In genomic region chr10:132110091-132110490, GRCh38 we compare ENCODE assay signal across 22 cellular contexts. TPM values are rescaled to one million over a fixed set of nuclear protein-coding genes. Genes with fewer than 3 reads are reported as not detected.
DNase-seq lines count a peak whose midpoint lies in the region; TF ChIP-seq lines count a peak whose summit lies in the region.
"Had no signal": no experiment of that assay in that cellular context is flagged by ENCODE, and none has a peak within 500 bp of the region (broad histone marks: within the 10 kb centered on the region; RNA-seq: fewer than 3 reads in every experiment).

No MANE protein-coding gene starts in this region.

- H2AK5ac ChIP-seq in H9 (ENCODE audit: insufficient read length, low read length), result no peak overlapping the region

- H3K9ac ChIP-seq in H9 (ENCODE audit: extremely low read depth, insufficient read length, low read length), result no peak overlapping the region

- no peak overlapping the region for H3K23ac ChIP-seq in H9 (ENCODE audit: insufficient read length, low read depth, low read length)

- no peak overlapping the region for H2BK5ac ChIP-seq in H9 (ENCODE audit: insufficient read length, low read length)

- no peak overlapping the region for H2AFZ ChIP-seq in H9 (ENCODE audit: low read length)

- H2BK15ac ChIP-seq in H9 (ENCODE audit: low read depth, low read length), result no peak overlapping the region

- H3K4me2 ChIP-seq in H9 (ENCODE audit: insufficient read depth, insufficient read length, low read length), result no peak overlapping the region

- no peaks in the 10 kb centered on the region for H3K79me1 ChIP-seq in H9 (ENCODE audit: insufficient read depth, low read depth, low read length, poor library complexity, severe bottlenecking)

- H4K8ac ChIP-seq in H9 (replicated peaks; ENCODE audit: insufficient read length, low read depth, low read length), result no peak overlapping the region

- no peak overlapping the region for H2BK12ac ChIP-seq in H9 (ENCODE audit: insufficient read length, low read depth, low read length)

- H3K27me3 Mint-ChIP-seq in H9 (ENCODE audit: low read depth), result no peaks in the 10 kb centered on the region
- H3K27me3 Mint-ChIP-seq: activated naive CD8-positive, alpha-beta T cell had no signal

- H3K18ac ChIP-seq in H9 (ENCODE audit: insufficient read length, low read depth, low read length), result no peak overlapping the region

- no peak overlapping the region for H3K27ac Mint-ChIP-seq in H9
- H3K27ac Mint-ChIP-seq: activated naive CD8-positive, alpha-beta T cell; naive thymus-derived CD8-positive, alpha-beta T cell; stimulated activated effector memory CD8-positive, alpha-beta T cell treated with anti-CD3 and anti-CD28 coated beads, Interleukin-12 subunit alpha, Interleukin-12 subunit beta, amount 100 ng/mL, for 72 hours had no signal

- intact Hi-C loops in dorsolateral prefrontal cortex (cut with DNase I) (no loop called here), posterior vena cava (cut with DNase I) (no loop called here)

- no peaks in the 10 kb centered on the region for H3K4me1 ChIP-seq in H9 (ENCODE audit: insufficient read depth, low read length)
- H3K4me1 ChIP-seq: transverse colon had no signal

- H3K27me3 ChIP-seq in H9 (ENCODE audit: insufficient read depth, low read length) (no peaks in the 10 kb centered on the region), dorsolateral prefrontal cortex (no peaks in the 10 kb centered on the region)
- H3K27me3 ChIP-seq: esophagus muscularis mucosa, transverse colon had no signal

- no CpG with 5 or more reads among the region's 12 CpGs for WGBS in H9 (ENCODE audit: extremely low coverage, insufficient read length, low lambda C conversion rate)

- no peak overlapping the region for H3K56ac ChIP-seq in H9 (ENCODE audit: insufficient read length, low read depth, low read length)

- no peak overlapping the region for H2BK20ac ChIP-seq in H9 (ENCODE audit: low read depth, low read length, poor library complexity, severe bottlenecking)

- no peaks in the 10 kb centered on the region for H3K23me2 ChIP-seq in H9 (ENCODE audit: insufficient read length, low read depth, low read length, poor library complexity, severe bottlenecking)

- no peaks in the 10 kb centered on the region for H3K79me2 ChIP-seq in H9 (ENCODE audit: insufficient read depth, low read length)

- no peak overlapping the region for H2BK120ac ChIP-seq in H9 (ENCODE audit: low read depth, low read length, poor library complexity, severe bottlenecking)

- H3K14ac ChIP-seq in H9 (ENCODE audit: insufficient read depth, low read length), result no peak overlapping the region

- H3K9me3 Mint-ChIP-seq in H9, result no peaks in the 10 kb centered on the region
- H3K9me3 Mint-ChIP-seq: naive thymus-derived CD8-positive, alpha-beta T cell; stimulated activated effector memory CD8-positive, alpha-beta T cell treated with anti-CD3 and anti-CD28 coated beads, Interleukin-12 subunit alpha, Interleukin-12 subunit beta, amount 100 ng/mL, for 72 hours had no signal

- no peaks in the 10 kb centered on the region for H3K9me3 ChIP-seq in H9 (ENCODE audit: control insufficient read depth, low read depth, low read length)
- H3K9me3 ChIP-seq: esophagus muscularis mucosa, transverse colon had no signal

- no peak overlapping the region for H3T11ph ChIP-seq in H9 (ENCODE audit: low read length)

- no peak overlapping the region for H3K4ac ChIP-seq in H9 (ENCODE audit: low read depth, low read length)

- H3K27ac ChIP-seq in H9 (ENCODE audit: insufficient read length, low read depth, low read length) (no peak overlapping the region), dorsolateral prefrontal cortex (peak overlapping the region in 58 of 59 donors; percentile 23 to 91 (median 77))
- H3K27ac ChIP-seq: esophagus muscularis mucosa, transverse colon, VCaP had no signal

- H3K4me3 ChIP-seq in dorsolateral prefrontal cortex, result no peak overlapping the region
- H3K4me3 ChIP-seq: esophagus muscularis mucosa, transverse colon had no signal

- no peak overlapping the region for H4K91ac ChIP-seq in H9 (ENCODE audit: insufficient read length, low read depth, low read length)

- TF ChIP-seq CTCF in H9 (conservative IDR thresholded peaks at IDR 0.05) (no peak), dorsolateral prefrontal cortex (IDR thresholded peaks at IDR 0.05 in 54 of 56, conservative IDR thresholded peaks at IDR 0.05 in 2 of 56; ENCODE audit: low read depth in 1 of 56, partially characterized antibody in 56 of 56) (no peak), GM20000 (IDR thresholded peaks at IDR 0.05; ENCODE audit: extremely low read depth, missing control alignments) (no peak)

- H4K20me1 ChIP-seq in H9 (ENCODE audit: control insufficient read depth, insufficient read depth, insufficient read length), result no peaks in the 10 kb centered on the region

- H3K36me3 Mint-ChIP-seq in H9 (ENCODE audit: insufficient read depth in 1 of 3, low read depth in 3 of 3), result peaks cover 0 to 2% (median 0%) of the 10 kb centered on the region in 3 experiments; a peak in 1 of 7 replicates
- H3K36me3 Mint-ChIP-seq: activated naive CD8-positive, alpha-beta T cell; CD14-positive monocyte; naive thymus-derived CD8-positive, alpha-beta T cell; stimulated activated effector memory CD8-positive, alpha-beta T cell treated with anti-CD3 and anti-CD28 coated beads, Interleukin-12 subunit alpha, Interleukin-12 subunit beta, amount 100 ng/mL, for 72 hours had no signal

- DNase-seq in activated CD8-positive, alpha-beta memory T cell treated with anti-CD3 and anti-CD28 coated beads for 24 hours, result peak; percentile 40
- DNase-seq in activated CD8-positive, alpha-beta memory T cell treated with anti-CD3 and anti-CD28 coated beads, Interleukin-2, amount 50 U/mL, for 4 hours, result no peak
- DNase-seq in H9, result peak; percentile 20
- peak in 8 of 10 donors; percentile 2 to 50 (median 30) for DNase-seq in dorsolateral prefrontal cortex
- peak; percentile 81 for DNase-seq in posterior vena cava (ENCODE audit: low spot score)
- no peak for DNase-seq in DMS114 treated with DMSO at 0.1 percent for 48 hours (lab: John Stamatoyannopoulos, UW; ENCODE audit: unreplicated experiment)
- DNase-seq in iPS-NIHi11 (ENCODE audit: low spot score), result no peak
- DNase-seq in GM20000 (ENCODE audit: low spot score), result no peak
- DNase-seq: DMS153; mesenchymal stem cell; NCI-H1105; NCI-H526; SIG-M5; stimulated activated CD4-positive, alpha-beta T cell treated with anti-CD3 and anti-CD28 coated beads, Interleukin-12 subunit alpha, Interleukin-12 subunit beta, amount 100 ng/mL, for 4 hours; transverse colon had no signal

- H4K5ac ChIP-seq in H9 (ENCODE audit: insufficient read length, low read depth, low read length), result no peak overlapping the region

- H3K4me3 Mint-ChIP-seq in H9, result no peak overlapping the region
- H3K4me3 Mint-ChIP-seq: activated naive CD8-positive, alpha-beta T cell; CD14-positive monocyte; naive thymus-derived CD8-positive, alpha-beta T cell; stimulated activated effector memory CD8-positive, alpha-beta T cell treated with anti-CD3 and anti-CD28 coated beads, Interleukin-12 subunit alpha, Interleukin-12 subunit beta, amount 100 ng/mL, for 72 hours had no signal

- H3K4me1 Mint-ChIP-seq in H9, result no peaks in the 10 kb centered on the region; a peak in 1 of 4 replicates
- H3K4me1 Mint-ChIP-seq: CD14-positive monocyte; naive thymus-derived CD8-positive, alpha-beta T cell; stimulated activated effector memory CD8-positive, alpha-beta T cell treated with anti-CD3 and anti-CD28 coated beads, Interleukin-12 subunit alpha, Interleukin-12 subunit beta, amount 100 ng/mL, for 72 hours had no signal

RNA-seq across cellular contexts. Expression of gene JAKMIP3, which starts 44.3 kb away (rescaled TPM):
- total RNA-seq in H9 (2021) (0.50 and 0.55 TPM in 2 replicates), dorsolateral prefrontal cortex (10 to 100 TPM; 18.7 to 66.0 (median 31.7) TPM), posterior vena cava (under 1 TPM; 0.60 to 0.62 TPM)
- total RNA-seq: LHCN-M2 had no signal

Comparison
In these comparisons a context has a peak if more than half of its experiments do, and no peak if none do; other contexts are left out.
1. DNase-seq: peak in activated CD8-positive, alpha-beta memory T cell treated with anti-CD3 and anti-CD28 coated beads for 24 hours (single experiment), H9 (single experiment), dorsolateral prefrontal cortex (8 of 10) and posterior vena cava (single experiment); none in activated CD8-positive, alpha-beta memory T cell treated with anti-CD3 and anti-CD28 coated beads, Interleukin-2, amount 50 U/mL, for 4 hours (single experiment), DMS114 treated with DMSO at 0.1 percent for 48 hours (single experiment), iPS-NIHi11 (single experiment) and GM20000 (single experiment).
2. RNA of gene JAKMIP3, which starts 44.3 kb away (total RNA-seq): 18.7 to 66.0 TPM in dorsolateral prefrontal cortex; 0.60 to 0.62 TPM in posterior vena cava and 0.50 to 0.55 TPM in H9; every median in the first group is over 10 times any median in the second.